ENCODE assay signal across 32 cellular contexts in genomic region chr17:61639818-61640217, GRCh38. TPM values are rescaled to one million over a fixed set of nuclear protein-coding genes. Genes with fewer than 3 reads are reported as not detected.
"Had no signal": no experiment of that assay in that cellular context is flagged by ENCODE, and none has a peak within 500 bp of the region (broad histone marks: within the 10 kb centered on the region; RNA-seq: fewer than 3 reads in every experiment).

No MANE protein-coding gene starts in this region.

- H3K4me1 Mint-ChIP-seq: stimulated activated effector memory CD8-positive, alpha-beta T cell treated with anti-CD3 and anti-CD28 coated beads, Interleukin-12 subunit alpha, Interleukin-12 subunit beta, amount 100 ng/mL, for 72 hours; stimulated activated memory B cell treated with anti-CD40 and anti-IgM and Interleukin-4, amounts not matched to agents 10 μg/mL and 1 μg/mL and 100 μg/mL, for 72 hours; stimulated activated naive CD8-positive, alpha-beta T cell treated with anti-CD3 and anti-CD28 coated beads, Interleukin-15, amount 100 ng/mL, for 72 hours had no signal

- H3K4me3 Mint-ChIP-seq: stimulated activated effector memory CD8-positive, alpha-beta T cell treated with anti-CD3 and anti-CD28 coated beads, Interleukin-12 subunit alpha, Interleukin-12 subunit beta, amount 100 ng/mL, for 72 hours; stimulated activated memory B cell treated with anti-CD40 and anti-IgM and Interleukin-4, amounts not matched to agents 10 μg/mL and 1 μg/mL and 100 μg/mL, for 72 hours; stimulated activated naive B cell treated with anti-CD40 and anti-IgM and Interleukin-4, amounts not matched to agents 10 μg/mL and 1 μg/mL and 100 μg/mL, for 72 hours; stimulated activated naive CD8-positive, alpha-beta T cell treated with anti-CD3 and anti-CD28 coated beads, Interleukin-15, amount 100 ng/mL, for 72 hours; stimulated activated naive CD8-positive, alpha-beta T cell treated with anti-CD3 and anti-CD28 coated beads, Interleukin-15, Interleukin-2, amounts not matched to agents 100 ng/mL and 50 ng/mL, for 24 hours; type B pancreatic cell had no signal

- H3K4me3 ChIP-seq: stomach, suprapubic skin, testis, thoracic aorta, thyroid gland, tibial artery, tibial nerve, transverse colon, upper lobe of left lung, uterus, vagina had no signal

- H3K27me3 ChIP-seq: stomach, testis, thyroid gland, tibial artery, tibial nerve, upper lobe of left lung, uterus, vagina had no signal

- ATAC-seq: stimulated activated effector memory CD8-positive, alpha-beta T cell treated with anti-CD3 and anti-CD28 coated beads, Interleukin-12 subunit alpha, Interleukin-12 subunit beta, amount 100 ng/mL, for 72 hours; stimulated activated memory B cell treated with anti-CD40 and anti-IgM and Interleukin-4, amounts not matched to agents 10 μg/mL and 1 μg/mL and 100 μg/mL, for 72 hours; stimulated activated naive B cell treated with anti-CD40 and anti-IgM and Interleukin-4, amounts not matched to agents 10 μg/mL and 1 μg/mL and 100 μg/mL, for 72 hours; stimulated activated naive CD8-positive, alpha-beta T cell treated with anti-CD3 and anti-CD28 coated beads, Interleukin-15, amount 100 ng/mL, for 72 hours; stimulated activated naive CD8-positive, alpha-beta T cell treated with anti-CD3 and anti-CD28 coated beads, Interleukin-15, Interleukin-2, amounts not matched to agents 100 U/mL and 50 U/mL, for 24 hours had no signal

- H3K4me1 ChIP-seq: stomach, suprapubic skin, testis, thyroid gland, tibial artery, tibial nerve, transverse colon, upper lobe of left lung, uterus, vagina had no signal

- H3K36me3 ChIP-seq: stomach, suprapubic skin, thoracic aorta, thyroid gland, tibial artery, tibial nerve, transverse colon, upper lobe of left lung, vagina had no signal

- H3K9me3 Mint-ChIP-seq: stimulated activated effector memory CD8-positive, alpha-beta T cell treated with anti-CD3 and anti-CD28 coated beads, Interleukin-12 subunit alpha, Interleukin-12 subunit beta, amount 100 ng/mL, for 72 hours; stimulated activated naive CD8-positive, alpha-beta T cell treated with anti-CD3 and anti-CD28 coated beads, Interleukin-15, Interleukin-2, amounts not matched to agents 100 ng/mL and 50 ng/mL, for 24 hours had no signal

- H3K9me3 ChIP-seq: suprapubic skin, testis, thoracic aorta, thyroid gland, upper lobe of left lung, uterus, vagina had no signal

- H3K27ac Mint-ChIP-seq: stimulated activated effector memory CD8-positive, alpha-beta T cell treated with anti-CD3 and anti-CD28 coated beads, Interleukin-12 subunit alpha, Interleukin-12 subunit beta, amount 100 ng/mL, for 72 hours; stimulated activated memory B cell treated with anti-CD40 and anti-IgM and Interleukin-4, amounts not matched to agents 10 μg/mL and 1 μg/mL and 100 μg/mL, for 72 hours; stimulated activated naive B cell treated with anti-CD40 and anti-IgM and Interleukin-4, amounts not matched to agents 10 μg/mL and 1 μg/mL and 100 μg/mL, for 72 hours; stimulated activated naive CD8-positive, alpha-beta T cell treated with anti-CD3 and anti-CD28 coated beads, Interleukin-15, amount 100 ng/mL, for 72 hours; stimulated activated naive CD8-positive, alpha-beta T cell treated with anti-CD3 and anti-CD28 coated beads, Interleukin-15, Interleukin-2, amounts not matched to agents 100 ng/mL and 50 ng/mL, for 24 hours; type B pancreatic cell had no signal

- H3K36me3 Mint-ChIP-seq: stimulated activated effector memory CD8-positive, alpha-beta T cell treated with anti-CD3 and anti-CD28 coated beads, Interleukin-12 subunit alpha, Interleukin-12 subunit beta, amount 100 ng/mL, for 72 hours; type B pancreatic cell had no signal

- FAIRE-seq: urothelium cell line had no signal

- DNase-seq: stimulated activated CD4-positive, alpha-beta T cell treated with anti-CD3 and anti-CD28 coated beads, Interleukin-2, amount 100 ng/mL, for 24 hours; stimulated activated CD4-positive, alpha-beta T cell treated with anti-CD3 and anti-CD28 coated beads, Interleukin-2, amount 100 ng/mL, for 48 hours; stimulated activated CD4-positive, alpha-beta T cell treated with anti-CD3 and anti-CD28 coated beads, Interleukin-4, amount 100 ng/mL, for 1 hour; stimulated activated CD4-positive, alpha-beta T cell treated with anti-CD3 and anti-CD28 coated beads, Interleukin-4, amount 100 ng/mL, for 24 hours; stimulated activated CD4-positive, alpha-beta T cell treated with anti-CD3 and anti-CD28 coated beads, Interleukin-4, amount 100 ng/mL, for 4 hours; stimulated activated CD8-positive, alpha-beta memory T cell treated with anti-CD3 and anti-CD28 coated beads, Interleukin-4, amount 100 ng/mL, for 48 hours; stimulated activated naive B cell treated with anti-CD40 and anti-IgM and Interleukin-4, amounts not matched to agents 10 μg/mL and 1 μg/mL and 100 μg/mL, for 72 hours; stimulated activated naive CD4-positive, alpha-beta T cell; stimulated activated naive CD4-positive, alpha-beta T cell treated with Interleukin-2 at 50 U/mL for 16 hours; stimulated activated naive CD8-positive, alpha-beta T cell treated with anti-CD3 and anti-CD28 coated beads, Interleukin-15, amount 100 ng/mL, for 72 hours; stimulated activated naive CD8-positive, alpha-beta T cell treated with anti-CD3 and anti-CD28 coated beads, Interleukin-15, Interleukin-2, amounts not matched to agents 100 U/mL and 50 U/mL, for 24 hours; stomach; substantia nigra; testis; thyroid gland; tibial artery; transverse colon; trophoblast cell; upper lobe of left lung; uterus had no signal

- H3K27ac ChIP-seq: stomach, suprapubic skin, testis, thoracic aorta, thyroid gland, tibial artery, tibial nerve, transverse colon, upper lobe of left lung, uterus, vagina had no signal

RNA-seq across cellular contexts. Expression of gene NACA2, which starts 48.8 kb away (rescaled TPM):
- total RNA-seq: stomach, suprapubic skin, temporal lobe, thoracic aorta, thyroid gland, tibial nerve, transverse colon, upper lobe of left lung, ureter, urinary bladder, uterus, vagina had no signal
- polyA plus RNA-seq: urinary bladder had no signal
